In genomic region chr9:121743441-121744001, GRCh38 we compare ENCODE assay signal across 8 cellular contexts.
DNase-seq lines count a peak whose midpoint lies in the region; ATAC-seq lines count a peak whose summit lies in the region.

No MANE protein-coding gene starts in this region.

- WGBS in aorta, 2 donors = 3 to 6% methylated on average over 15 of the region's 15 CpGs

- H3K27ac ChIP-seq in epithelial cell of prostate (peak overlapping the region; percentile 61), aorta (ENCODE audit: low read depth in 1 of 2, low read length in 2 of 2) (peak overlapping the region in 1 of 2 donors; percentile 97)

- intact Hi-C loops in aorta (cut with DNase I) = loop anchor here (5.0 to 10.0 kb wide), 3 partner anchors 41 to 331 kb away; no protein-coding TSS in a partner anchor

- no peaks in the 10 kb centered on the region for H3K36me3 ChIP-seq in aorta (ENCODE audit: control insufficient read depth in 1 of 2, insufficient read depth in 2 of 2, low read length in 1 of 2)

- peak overlapping the region; percentile 29 to 60 for H3K4me3 ChIP-seq in aorta (ENCODE audit: low read length in 2 of 2)

- DNase-seq in EH (ENCODE audit: low read depth) = peak; percentile 95
- peak; percentile 36 for DNase-seq in OCI-M1 (lab: John Stamatoyannopoulos, UW)
- DNase-seq in epithelial cell of prostate (ENCODE audit: low read depth, low spot score) = no peak
- peak; percentile 39 for DNase-seq in middle frontal gyrus (ENCODE audit: extremely low spot score, low spot score)
- peak; percentile 89 to 94 for DNase-seq in aorta
- DNase-seq in MV-4-11 (lab: John Stamatoyannopoulos, UW) = no peak

- H3K27me3 ChIP-seq in aorta (ENCODE audit: control insufficient read depth in 1 of 2, insufficient read depth in 2 of 2, low read length in 1 of 2) = no peaks in the 10 kb centered on the region

- H3K9me3 ChIP-seq in aorta (ENCODE audit: control insufficient read depth, low read length) = no peaks in the 10 kb centered on the region

- ATAC-seq in aorta (ENCODE audit: low FRiP score) (peak; percentile 90), HG03135 (IDR thresholded peaks at IDR 0.05; ENCODE audit: unreplicated experiment) (no peak), HG03159 (IDR thresholded peaks at IDR 0.05; ENCODE audit: unreplicated experiment) (no peak)

- peaks cover 0 to 4% of the 10 kb centered on the region in 2 donors for H3K4me1 ChIP-seq in aorta (ENCODE audit: control insufficient read depth in 1 of 2, insufficient read depth in 2 of 2, low read length in 2 of 2)

Comparison
In these comparisons a context has a peak if more than half of its experiments do, and no peak if none do; other contexts are left out.
1. DNase-seq: peak in EH (single experiment), OCI-M1 (single experiment), middle frontal gyrus (single experiment) and aorta (2 of 2); none in epithelial cell of prostate (single experiment) and MV-4-11 (single experiment).